Comparison of ENCODE assay signal across 8 cellular contexts in genomic region chr7:138002096-138002827, GRCh38. TPM values are rescaled to one million over a fixed set of nuclear protein-coding genes. Genes with fewer than 3 reads are reported as not detected.
DNase-seq lines count a peak whose midpoint lies in the region; ATAC-seq and TF ChIP-seq lines count a peak whose summit lies in the region.

No MANE protein-coding gene starts in this region.

- H3K4me3 ChIP-seq in dorsolateral prefrontal cortex (peak overlapping the region; percentile 62 to 99 (median 89)), liver (ENCODE audit: low read depth in 1 of 3, low read length in 3 of 3) (peak overlapping the region; percentile 93 to 97 (median 94))

- no peaks in the 10 kb centered on the region for H3K9me3 ChIP-seq in liver (ENCODE audit: control insufficient read depth in 4 of 4, low read length in 3 of 4)

- intact Hi-C loops in activated CD4-positive, alpha-beta memory T cell treated with anti-CD3 and anti-CD28 coated beads for 36 hours (cut with micrococcal nuclease): loop anchor here (1.0 to 5.0 kb wide), 7 partner anchors 10 to 875 kb away; partner anchors contain the start of gene TRIM24
- intact Hi-C loops in dorsolateral prefrontal cortex (cut with DNase I): loop anchor here in 1 of 2 donors (10.0 kb wide), 2 partner anchors 397 to 463 kb away; partner anchors contain the start of gene TRIM24

- peak; percentile 100 for DNase-seq in CD1c-positive myeloid dendritic cell (ENCODE audit: extremely low spot score)
- peak; percentile 98 for DNase-seq in NCI-H774 (lab: John Stamatoyannopoulos, UW)
- DNase-seq in activated CD4-positive, alpha-beta memory T cell treated with anti-CD3 and anti-CD28 coated beads for 36 hours: peak; percentile 98
- DNase-seq in dorsolateral prefrontal cortex: peak; percentile 98 to 100 (median 99)
- peak; percentile 94 for DNase-seq in stimulated activated CD4-positive, alpha-beta T cell treated with anti-CD3 and anti-CD28 coated beads, Interleukin-4, amount 100 ng/mL, for 1 hour

- peak; percentile 84 to 100 (median 95) for TF ChIP-seq CTCF in dorsolateral prefrontal cortex (IDR thresholded peaks at IDR 0.05 in 54 of 56, conservative IDR thresholded peaks at IDR 0.05 in 2 of 56; ENCODE audit: low read depth in 1 of 56, partially characterized antibody in 56 of 56)
- TF ChIP-seq CTCF in liver (IDR thresholded peaks at IDR 0.05; ENCODE audit: low read depth, low read length, missing input control): peak; percentile 93

- no peaks in the 10 kb centered on the region for H3K27me3 ChIP-seq in dorsolateral prefrontal cortex
- no peaks in the 10 kb centered on the region for H3K27me3 ChIP-seq in liver (ENCODE audit: control insufficient read depth in 4 of 4, insufficient read depth in 4 of 4, low read length in 3 of 4)

- WGBS in liver: 3% methylated on average over 28 of the region's 28 CpGs

- no peaks in the 10 kb centered on the region for H3K27me3 Mint-ChIP-seq in activated CD4-positive, alpha-beta memory T cell treated with anti-CD3 and anti-CD28 coated beads for 36 hours

- POLR2A ChIA-PET in activated CD4-positive, alpha-beta memory T cell treated with anti-CD3 and anti-CD28 coated beads for 36 hours (lab: Charles Lee): interaction anchor here (0.9 kb wide), 1 partner anchor 10 kb away, joined by 3 read pairs; no protein-coding TSS in a partner anchor

- no peaks in the 10 kb centered on the region for H3K9me3 Mint-ChIP-seq in activated CD4-positive, alpha-beta memory T cell treated with anti-CD3 and anti-CD28 coated beads for 36 hours

- CTCF ChIA-PET in activated CD4-positive, alpha-beta memory T cell treated with anti-CD3 and anti-CD28 coated beads for 36 hours (lab: Charles Lee): interaction anchor here (0.6 to 15.3 kb wide), 33 partner anchors 9 to 884 kb away, joined by 3 to 433 read pairs (median 5); partner anchors contain the start of gene TRIM24

- H3K4me1 ChIP-seq in liver (ENCODE audit: control insufficient read depth in 4 of 4, insufficient read depth in 4 of 4, low read length in 3 of 4): peaks cover 0 to 22% (median 19%) of the 10 kb centered on the region in 4 donors

- H3K36me3 ChIP-seq in liver (ENCODE audit: control insufficient read depth in 4 of 4, insufficient read depth in 3 of 4, low read depth in 1 of 4, low read length in 3 of 4): no peaks in the 10 kb centered on the region

- H3K4me3 Mint-ChIP-seq in activated CD4-positive, alpha-beta memory T cell treated with anti-CD3 and anti-CD28 coated beads for 36 hours: peak overlapping the region; percentile 94

- H3K4me1 Mint-ChIP-seq in activated CD4-positive, alpha-beta memory T cell treated with anti-CD3 and anti-CD28 coated beads for 36 hours (ENCODE audit: low read depth): peaks cover 31% of the 10 kb centered on the region

- H3K9ac ChIP-seq in liver (ENCODE audit: low read depth in 1 of 2, low read length in 2 of 2): peak overlapping the region in 1 of 2 donors; percentile 94

- H3K27ac Mint-ChIP-seq in activated CD4-positive, alpha-beta memory T cell treated with anti-CD3 and anti-CD28 coated beads for 36 hours: peak overlapping the region; percentile 87

- ATAC-seq in GM19452 (IDR thresholded peaks at IDR 0.05; ENCODE audit: unreplicated experiment) (peak; percentile 97), HG03575 (IDR thresholded peaks at IDR 0.05; ENCODE audit: extremely low read depth, insufficient number of reproducible peaks, low FRiP score, unreplicated experiment) (peak; percentile 95)

- H3K27ac ChIP-seq in dorsolateral prefrontal cortex (peak overlapping the region in 58 of 59 donors; percentile 27 to 98 (median 92)), liver (ENCODE audit: low read depth in 1 of 2, low read length in 2 of 2) (peak overlapping the region; percentile 97 to 98)

- TF ChIP-seq RAD21 in liver (IDR thresholded peaks at IDR 0.05): peak; percentile 73 to 76

- peaks cover 9% of the 10 kb centered on the region for H3K36me3 Mint-ChIP-seq in activated CD4-positive, alpha-beta memory T cell treated with anti-CD3 and anti-CD28 coated beads for 36 hours

TF ChIP-seq in liver, 16 proteins besides CTCF, POLR2A, EP300 and RAD21:
- TF ChIP-seq ZBTB33 (IDR thresholded peaks at IDR 0.05) (peak; percentile 55), HNF4A (conservative IDR thresholded peaks at IDR 0.05) (peak; percentile 34 to 71), ATF3 (IDR thresholded peaks at IDR 0.05) (peak; percentile 68), REST (IDR thresholded peaks at IDR 0.05) (no peak), YY1 (IDR thresholded peaks at IDR 0.05) (no peak), FOXA2 (IDR thresholded peaks at IDR 0.05) (no peak), EGR1 (IDR thresholded peaks at IDR 0.05; ENCODE audit: low read depth in 2 of 2) (peak; percentile 99), NR2F2 (IDR thresholded peaks at IDR 0.05) (peak; percentile 60), MAX (IDR thresholded peaks at IDR 0.05) (no peak), GABPA (IDR thresholded peaks at IDR 0.05 in 1 of 2, conservative IDR thresholded peaks at IDR 0.05 in 1 of 2) (peak; percentile 54 to 76), FOXA1 (IDR thresholded peaks at IDR 0.05) (no peak), TAF1 (conservative IDR thresholded peaks at IDR 0.05) (peak; percentile 11), HNF4G (IDR thresholded peaks at IDR 0.05) (peak; percentile 14), JUND (IDR thresholded peaks at IDR 0.05) (peak; percentile 81 to 91), RXRA (IDR thresholded peaks at IDR 0.05) (peak; percentile 39 to 71), SP1 (IDR thresholded peaks at IDR 0.05) (peak; percentile 97)

RNA-seq across cellular contexts. Expression of gene CREB3L2, which starts 0.4 kb away (rescaled TPM):
- total RNA-seq in activated CD4-positive, alpha-beta memory T cell treated with anti-CD3 and anti-CD28 coated beads for 36 hours: 10 to 100 TPM; 36.1 to 39.4 TPM
- 10 to 100 TPM in 116 of 120 experiments, 1 to 10 TPM in 4; 9.1 to 47.0 (median 19.1) TPM for total RNA-seq in dorsolateral prefrontal cortex
- 10 to 100 TPM; 12.9 to 16.6 TPM for total RNA-seq in liver
- polyA plus RNA-seq in liver: 1 to 10 TPM; 6.7 to 7.0 TPM

Comparison
In these comparisons a context has a peak if more than half of its experiments do, and no peak if none do; other contexts are left out.
1. Peak in every context shown above with its lines: DNase-seq, ATAC-seq, H3K4me3 ChIP-seq and H3K27ac ChIP-seq.